10 cellular contexts compared by ENCODE assay signal in genomic region chr1:9242338-9242969, GRCh38. TPM values are rescaled to one million over a fixed set of nuclear protein-coding genes. Genes with fewer than 3 reads are reported as not detected.
DNase-seq lines count a peak whose midpoint lies in the region; ATAC-seq and TF ChIP-seq lines count a peak whose summit lies in the region.
"Had no signal": no experiment of that assay in that cellular context is flagged by ENCODE, and none has a peak within 500 bp of the region (broad histone marks: within the 10 kb centered on the region; RNA-seq: fewer than 3 reads in every experiment).

No MANE protein-coding gene starts in this region.

- H3K36me3 Mint-ChIP-seq in neural crest cell (ENCODE audit: low read depth) (peaks cover 2% of the 10 kb centered on the region), type B pancreatic cell (peaks cover 9% of the 10 kb centered on the region)

- no peaks in the 10 kb centered on the region for H3K9me3 Mint-ChIP-seq in neural crest cell
- no peaks in the 10 kb centered on the region for H3K9me3 Mint-ChIP-seq in type B pancreatic cell
- H3K9me3 Mint-ChIP-seq: naive thymus-derived CD4-positive, alpha-beta T cell had no signal

- H3K4me1 Mint-ChIP-seq in neural crest cell = peaks cover 22% of the 10 kb centered on the region
- H3K4me1 Mint-ChIP-seq in type B pancreatic cell (ENCODE audit: unreplicated experiment) = peaks cover 26% of the 10 kb centered on the region

- TF ChIP-seq CTCF in neural crest cell (conservative IDR thresholded peaks at IDR 0.05) = no peak
- no peak for TF ChIP-seq CTCF in type B pancreatic cell (conservative IDR thresholded peaks at IDR 0.05)

- ATAC-seq in GM21447 (IDR thresholded peaks at IDR 0.05; ENCODE audit: unreplicated experiment) = no peak
- ATAC-seq in GM19463 (IDR thresholded peaks at IDR 0.05; ENCODE audit: unreplicated experiment) = no peak
- ATAC-seq: naive thymus-derived CD4-positive, alpha-beta T cell had no signal

- H3K27me3 Mint-ChIP-seq in neural crest cell (ENCODE audit: low read depth) = no peaks in the 10 kb centered on the region
- H3K27me3 Mint-ChIP-seq in type B pancreatic cell = no peaks in the 10 kb centered on the region
- H3K27me3 Mint-ChIP-seq: naive thymus-derived CD4-positive, alpha-beta T cell had no signal

- H3K4me3 Mint-ChIP-seq in neural crest cell = no peak overlapping the region
- peak overlapping the region; percentile 52 for H3K4me3 Mint-ChIP-seq in type B pancreatic cell

- peak; percentile 18 for DNase-seq in NCI-H1694 treated with DMSO at 0.1 percent for 48 hours (lab: John Stamatoyannopoulos, UW)
- no peak for DNase-seq in NCI-H1694 (lab: John Stamatoyannopoulos, UW)
- DNase-seq in globus pallidus (ENCODE audit: low spot score) = peak; percentile 91
- no peak for DNase-seq in neural crest cell (ENCODE audit: low read depth, low spot score)
- no peak for DNase-seq in type B pancreatic cell (ENCODE audit: extremely low spot score, unreplicated experiment)
- no peak for DNase-seq in SK-N-DZ (ENCODE audit: low spot score)
- DNase-seq: naive thymus-derived CD4-positive, alpha-beta T cell; NCI-H526 treated with DMSO at 0.1 percent for 48 hours had no signal

- H3K27ac Mint-ChIP-seq in neural crest cell (ENCODE audit: unreplicated experiment) (peak overlapping the region; percentile 45), type B pancreatic cell (peak overlapping the region; percentile 92)

RNA-seq across cellular contexts. Expression of gene H6PD, which starts 7.9 kb away (rescaled TPM):
- total RNA-seq in neural crest cell (23.4 and 23.9 TPM in 2 replicates), type B pancreatic cell (ENCODE audit: low replicate concordance) (18.7 and 26.1 TPM in 2 replicates)
- 1.6 and 1.9 TPM in 2 replicates for polyA plus RNA-seq in SK-N-DZ (2014; cell fraction: cytosol; rRNA removed)
- 1.6 and 2.0 TPM in 2 replicates for polyA plus RNA-seq in SK-N-DZ (2014; cell fraction: nucleus; rRNA removed)

RNA-seq across cellular contexts. Expression of gene SPSB1, which starts 50.2 kb away (rescaled TPM):
- total RNA-seq in neural crest cell (1.3 and 1.8 TPM in 2 replicates), type B pancreatic cell (ENCODE audit: low replicate concordance) (5.6 and 17.4 TPM in 2 replicates)
- polyA plus RNA-seq in SK-N-DZ (2014; cell fraction: cytosol; rRNA removed) = 1.3 and 1.8 TPM in 2 replicates
- 0.81 and 1.3 TPM in 2 replicates for polyA plus RNA-seq in SK-N-DZ (2014; cell fraction: nucleus; rRNA removed)

Comparison
In these comparisons a context has a peak if more than half of its experiments do, and no peak if none do; other contexts are left out.
1. DNase-seq: peak in NCI-H1694 treated with DMSO at 0.1 percent for 48 hours (single experiment) and globus pallidus (single experiment); none in NCI-H1694 (single experiment), neural crest cell (single experiment), type B pancreatic cell (single experiment) and SK-N-DZ (single experiment).